2 cellular contexts compared by ENCODE assay signal in genomic region chr9:128703616-128704355, GRCh38.
TF ChIP-seq lines count a peak whose summit lies in the region.

No MANE protein-coding gene starts in this region.

TF ChIP-seq in GM12891, 5 proteins besides CTCF, POLR2A, EP300 and RAD21:
- TF ChIP-seq SPI1 (IDR thresholded peaks at IDR 0.05; ENCODE audit: low read depth, low read length) (no peak), TAF1 (IDR thresholded peaks at IDR 0.05; ENCODE audit: low read depth, low read length) (no peak), POLR2AphosphoS5 (IDR thresholded peaks at IDR 0.05; ENCODE audit: low read depth, low read length) (no peak), POU2F2 (IDR thresholded peaks at IDR 0.05; ENCODE audit: low read depth, low read length) (no peak), PAX5 (IDR thresholded peaks at IDR 0.05; ENCODE audit: insufficient read depth, low read length, severe bottlenecking) (no peak)

TF ChIP-seq in K562, 482 proteins besides CTCF, POLR2A, EP300 and RAD21 (continues in another document):
- TF ChIP-seq ZFX (CRISPR knock-in tag; IDR thresholded peaks at IDR 0.05): no peak; the same call in 1 of the 2 replicates
- TF ChIP-seq PPARD (CRISPR knock-in tag; IDR thresholded peaks at IDR 0.05): no peak
- no peak for TF ChIP-seq DNMT1 (IDR thresholded peaks at IDR 0.05)
- TF ChIP-seq ZNF583 (CRISPR knock-in tag; IDR thresholded peaks at IDR 0.05): no peak
- TF ChIP-seq ZNF197 (CRISPR knock-in tag; IDR thresholded peaks at IDR 0.05; ENCODE audit: low read depth): no peak
- TF ChIP-seq MCM2 (IDR thresholded peaks at IDR 0.05; ENCODE audit: low read depth): no peak
- no peak for TF ChIP-seq RBM15 (IDR thresholded peaks at IDR 0.05; ENCODE audit: insufficient read depth, low read length)
- TF ChIP-seq PTRF (tag; IDR thresholded peaks at IDR 0.05): no peak
- TF ChIP-seq ZNF253 (CRISPR knock-in tag; conservative IDR thresholded peaks at IDR 0.05): no peak
- TF ChIP-seq, protein P1, sequence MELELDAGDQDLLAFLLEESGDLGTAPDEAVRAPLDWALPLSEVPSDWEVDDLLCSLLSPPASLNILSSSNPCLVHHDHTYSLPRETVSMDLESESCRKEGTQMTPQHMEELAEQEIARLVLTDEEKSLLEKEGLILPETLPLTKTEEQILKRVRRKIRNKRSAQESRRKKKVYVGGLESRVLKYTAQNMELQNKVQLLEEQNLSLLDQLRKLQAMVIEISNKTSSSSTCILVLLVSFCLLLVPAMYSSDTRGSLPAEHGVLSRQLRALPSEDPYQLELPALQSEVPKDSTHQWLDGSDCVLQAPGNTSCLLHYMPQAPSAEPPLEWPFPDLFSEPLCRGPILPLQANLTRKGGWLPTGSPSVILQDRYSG (tag; conservative IDR thresholded peaks at IDR 0.05; ENCODE audit: low read depth): no peak
- no peak for TF ChIP-seq FOXP1 (CRISPR knock-in tag; IDR thresholded peaks at IDR 0.05)
- no peak for TF ChIP-seq DDX20 (tag; IDR thresholded peaks at IDR 0.05; ENCODE audit: low read depth)
- TF ChIP-seq TEAD4 (IDR thresholded peaks at IDR 0.05; ENCODE audit: low read length): no peak
- no peak for TF ChIP-seq TEAD4 (CRISPR knock-in tag; IDR thresholded peaks at IDR 0.05; ENCODE audit: borderline replicate concordance)
- 0 out of 2 replicates have a peak, but pooled peaks have one; percentile 8 for TF ChIP-seq ZNF12 (CRISPR knock-in tag; IDR thresholded peaks at IDR 0.05)
- TF ChIP-seq ZBTB1 (CRISPR knock-in tag; IDR thresholded peaks at IDR 0.05; ENCODE audit: borderline replicate concordance, low read depth): peak; percentile 71; the same call in 1 of the 2 replicates
- no peak for TF ChIP-seq HEY1 (CRISPR knock-in tag; IDR thresholded peaks at IDR 0.05; ENCODE audit: borderline replicate concordance)
- no peak for TF ChIP-seq SP2 (IDR thresholded peaks at IDR 0.05; ENCODE audit: extremely low read depth, low read depth, low read length, poor library complexity, severe bottlenecking)
- TF ChIP-seq MYBL2 (IDR thresholded peaks at IDR 0.05; ENCODE audit: low read depth): no peak
- TF ChIP-seq MYBL2 (CRISPR knock-in tag; IDR thresholded peaks at IDR 0.05; ENCODE audit: borderline replicate concordance): no peak
- TF ChIP-seq NBN (IDR thresholded peaks at IDR 0.05; ENCODE audit: low read depth): no peak
- TF ChIP-seq SMAD1 (IDR thresholded peaks at IDR 0.05; ENCODE audit: low read depth, low read length, partially characterized antibody): no peak
- no peak for TF ChIP-seq HDGF (IDR thresholded peaks at IDR 0.05)
- TF ChIP-seq POLR2AphosphoS2 (IDR thresholded peaks at IDR 0.05; ENCODE audit: low read length): no peak
- no peak for TF ChIP-seq RUNX1 (IDR thresholded peaks at IDR 0.05; ENCODE audit: low read depth)
- no peak for TF ChIP-seq ARID3B (CRISPR knock-in tag; IDR thresholded peaks at IDR 0.05; ENCODE audit: borderline replicate concordance)
- no peak for TF ChIP-seq POLR2H (tag; IDR thresholded peaks at IDR 0.05; ENCODE audit: low read depth)
- TF ChIP-seq NR2C2 (CRISPR knock-in tag; IDR thresholded peaks at IDR 0.05): no peak
- TF ChIP-seq NR2C2 (tag; IDR thresholded peaks at IDR 0.05): no peak
- TF ChIP-seq SMARCC2 (IDR thresholded peaks at IDR 0.05; ENCODE audit: low read depth): no peak
- no peak for TF ChIP-seq ZNF407 (IDR thresholded peaks at IDR 0.05; ENCODE audit: low read depth)
- TF ChIP-seq JUND (IDR thresholded peaks at IDR 0.05; ENCODE audit: borderline replicate concordance, low read depth, low read length): no peak
- TF ChIP-seq JUND (tag; IDR thresholded peaks at IDR 0.05; ENCODE audit: borderline replicate concordance, low read depth, low read length): no peak
- no peak for TF ChIP-seq SRSF9 (IDR thresholded peaks at IDR 0.05; ENCODE audit: borderline replicate concordance, low read depth, low read length)
- TF ChIP-seq ZSCAN29 (IDR thresholded peaks at IDR 0.05): no peak
- no peak for TF ChIP-seq SMARCE1 (IDR thresholded peaks at IDR 0.05)
- TF ChIP-seq ZBTB2 (IDR thresholded peaks at IDR 0.05): no peak
- no peak for TF ChIP-seq IFI16 (CRISPR knock-in tag; IDR thresholded peaks at IDR 0.05)
- TF ChIP-seq NEUROD1 (IDR thresholded peaks at IDR 0.05; ENCODE audit: borderline replicate concordance, low read depth, low read length, partially characterized antibody): no peak
- TF ChIP-seq, protein P2, sequence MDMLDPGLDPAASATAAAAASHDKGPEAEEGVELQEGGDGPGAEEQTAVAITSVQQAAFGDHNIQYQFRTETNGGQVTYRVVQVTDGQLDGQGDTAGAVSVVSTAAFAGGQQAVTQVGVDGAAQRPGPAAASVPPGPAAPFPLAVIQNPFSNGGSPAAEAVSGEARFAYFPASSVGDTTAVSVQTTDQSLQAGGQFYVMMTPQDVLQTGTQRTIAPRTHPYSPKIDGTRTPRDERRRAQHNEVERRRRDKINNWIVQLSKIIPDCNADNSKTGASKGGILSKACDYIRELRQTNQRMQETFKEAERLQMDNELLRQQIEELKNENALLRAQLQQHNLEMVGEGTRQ (CRISPR knock-in tag; IDR thresholded peaks at IDR 0.05): no peak
- TF ChIP-seq, protein P3, sequence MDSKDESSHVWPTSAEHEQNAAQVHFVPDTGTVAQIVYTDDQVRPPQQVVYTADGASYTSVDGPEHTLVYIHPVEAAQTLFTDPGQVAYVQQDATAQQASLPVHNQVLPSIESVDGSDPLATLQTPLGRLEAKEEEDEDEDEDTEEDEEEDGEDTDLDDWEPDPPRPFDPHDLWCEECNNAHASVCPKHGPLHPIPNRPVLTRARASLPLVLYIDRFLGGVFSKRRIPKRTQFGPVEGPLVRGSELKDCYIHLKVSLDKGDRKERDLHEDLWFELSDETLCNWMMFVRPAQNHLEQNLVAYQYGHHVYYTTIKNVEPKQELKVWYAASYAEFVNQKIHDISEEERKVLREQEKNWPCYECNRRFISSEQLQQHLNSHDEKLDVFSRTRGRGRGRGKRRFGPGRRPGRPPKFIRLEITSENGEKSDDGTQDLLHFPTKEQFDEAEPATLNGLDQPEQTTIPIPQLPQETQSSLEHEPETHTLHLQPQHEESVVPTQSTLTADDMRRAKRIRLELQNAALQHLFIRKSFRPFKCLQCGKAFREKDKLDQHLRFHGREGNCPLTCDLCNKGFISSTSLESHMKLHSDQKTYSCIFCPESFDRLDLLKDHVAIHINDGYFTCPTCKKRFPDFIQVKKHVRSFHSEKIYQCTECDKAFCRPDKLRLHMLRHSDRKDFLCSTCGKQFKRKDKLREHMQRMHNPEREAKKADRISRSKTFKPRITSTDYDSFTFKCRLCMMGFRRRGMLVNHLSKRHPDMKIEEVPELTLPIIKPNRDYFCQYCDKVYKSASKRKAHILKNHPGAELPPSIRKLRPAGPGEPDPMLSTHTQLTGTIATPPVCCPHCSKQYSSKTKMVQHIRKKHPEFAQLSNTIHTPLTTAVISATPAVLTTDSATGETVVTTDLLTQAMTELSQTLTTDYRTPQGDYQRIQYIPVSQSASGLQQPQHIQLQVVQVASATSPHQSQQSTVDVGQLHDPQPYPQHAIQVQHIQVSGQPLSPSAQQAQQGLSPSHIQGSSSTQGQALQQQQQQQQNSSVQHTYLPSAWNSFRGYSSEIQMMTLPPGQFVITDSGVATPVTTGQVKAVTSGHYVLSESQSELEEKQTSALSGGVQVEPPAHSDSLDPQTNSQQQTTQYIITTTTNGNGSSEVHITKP (IDR thresholded peaks at IDR 0.05; ENCODE audit: partially characterized antibody): peak; percentile 33
- TF ChIP-seq HNRNPH1 (optimal IDR thresholded peaks at IDR 0.05; ENCODE audit: low read depth, low read length): no peak
- TF ChIP-seq ZBTB7A (IDR thresholded peaks at IDR 0.05; ENCODE audit: borderline replicate concordance, control insufficient read depth, low read depth, low read length): peak; percentile 59; the same call in 1 of the 2 replicates
- TF ChIP-seq ZNF780A (CRISPR knock-in tag; IDR thresholded peaks at IDR 0.05): no peak
- TF ChIP-seq CBFA2T3 (IDR thresholded peaks at IDR 0.05): no peak
- TF ChIP-seq SREBF1 (IDR thresholded peaks at IDR 0.05; ENCODE audit: borderline replicate concordance, low read depth, low read length): no peak
- TF ChIP-seq GTF3C2 (IDR thresholded peaks at IDR 0.05; ENCODE audit: borderline replicate concordance, extremely low read depth, insufficient read length): no peak
